16 cellular contexts compared by ENCODE assay signal in the genomic region with DNA sequence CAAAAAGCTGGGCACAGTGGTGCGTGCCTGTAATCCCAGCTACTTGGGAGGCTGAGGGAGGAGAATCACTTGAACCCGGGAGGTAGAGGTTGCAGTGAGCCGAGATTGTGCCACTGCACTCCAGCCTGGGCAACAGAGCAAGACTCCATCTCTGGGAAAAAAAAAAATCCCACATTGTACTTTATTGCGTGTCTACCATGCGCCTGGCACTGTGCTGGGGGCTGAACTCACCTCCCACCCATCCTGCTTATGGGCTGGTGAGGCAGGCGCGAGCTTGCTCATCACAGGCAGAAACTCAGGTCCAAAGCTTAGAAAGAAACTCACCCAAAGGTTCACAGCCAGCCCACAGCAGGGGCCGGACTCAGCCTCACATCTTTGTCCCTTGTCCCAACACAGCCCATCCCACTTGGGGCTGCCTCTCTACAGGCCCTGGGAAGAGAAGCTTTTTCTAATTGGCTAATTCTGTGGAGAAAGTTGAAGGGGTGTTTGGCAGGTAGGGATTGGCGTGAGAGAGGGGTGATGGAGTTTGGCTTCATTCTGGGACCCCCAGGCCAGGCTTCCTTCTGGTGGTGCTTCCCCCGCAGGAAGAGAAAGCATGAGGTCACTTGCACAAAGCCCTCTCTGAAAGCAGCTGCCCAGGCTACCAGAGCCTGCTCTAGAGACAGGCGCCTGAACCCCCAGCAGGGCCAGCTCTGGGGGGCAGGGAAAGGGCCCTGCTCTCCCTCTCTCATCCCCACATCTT.
DNase-seq lines count a peak whose midpoint lies in the region; ATAC-seq, FAIRE-seq and TF ChIP-seq lines count a peak whose summit lies in the region.
"Had no signal": no experiment of that assay in that cellular context is flagged by ENCODE, and none has a peak within 500 bp of the region (broad histone marks: within the 10 kb centered on the region; RNA-seq: fewer than 3 reads in every experiment).

No MANE protein-coding gene starts in this region.

- no peak overlapping the region for H3K4me3 ChIP-seq in HepG2 (replicated peaks in 1 of 3; ENCODE audit: insufficient read depth in 1 of 3, low read depth in 2 of 3, low read length in 3 of 3)
- H3K4me3 ChIP-seq in right lobe of liver, result no peak overlapping the region
- no peak overlapping the region for H3K4me3 ChIP-seq in Panc1 (ENCODE audit: low read depth in 2 of 2, low read length in 2 of 2)
- H3K4me3 ChIP-seq in sigmoid colon, result no peak overlapping the region
- H3K4me3 ChIP-seq: MG63, Peyer's patch had no signal

- no peak overlapping the region for H3K9ac ChIP-seq in HepG2 (ENCODE audit: insufficient read depth, low read depth, low read length)

- TF ChIP-seq POLR2A in HepG2 (IDR thresholded peaks at IDR 0.05; ENCODE audit: insufficient read depth in 1 of 2, low read depth in 2 of 2, low read length in 2 of 2), result no peak
- no peak for TF ChIP-seq POLR2A in right lobe of liver (IDR thresholded peaks at IDR 0.05)
- no peak for TF ChIP-seq POLR2A in sigmoid colon (IDR thresholded peaks at IDR 0.05)

- no peak for TF ChIP-seq EP300 in HepG2 (IDR thresholded peaks at IDR 0.05; ENCODE audit: low read depth in 2 of 2, low read length in 2 of 2)
- TF ChIP-seq EP300 in HepG2 (CRISPR knock-in tag; IDR thresholded peaks at IDR 0.05; ENCODE audit: borderline replicate concordance), result no peak
- no peak for TF ChIP-seq EP300 in sigmoid colon (IDR thresholded peaks at IDR 0.05)

- CTCF ChIA-PET in HepG2 (lab: Yijun Ruan, JAX; ENCODE audit: low intra/inter-chr PET ratio, low total read pairs), result interaction anchor here (1.4 kb wide), 1 partner anchor 39 kb away, joined by 3 read pairs; no protein-coding TSS in a partner anchor
- CTCF ChIA-PET in Panc1 (lab: Charles Lee), result interaction anchor here (0.5 to 2.6 kb wide), 10 partner anchors 11 to 256 kb away, joined by 3 to 12 read pairs (median 4); a partner anchor contains a TSS

- no TSS peak for BruUV-seq in HepG2 (replicated peaks; lab: Mats Ljungman, UMichigan)
- no TSS peak for BruUV-seq in Panc1 (replicated peaks; lab: Mats Ljungman, UMichigan)

- no peaks in the 10 kb centered on the region for H3K9me3 ChIP-seq in HepG2 (ENCODE audit: low read length)
- no peaks in the 10 kb centered on the region for H3K9me3 ChIP-seq in right lobe of liver
- peaks cover 11% of the 10 kb centered on the region; the same call in 1 of the 2 replicates for H3K9me3 ChIP-seq in Panc1 (ENCODE audit: control insufficient read depth, insufficient read depth, low read depth, low read length)
- H3K9me3 ChIP-seq in sigmoid colon, result no peaks in the 10 kb centered on the region
- H3K9me3 ChIP-seq: Peyer's patch had no signal

- POLR2A ChIA-PET in HepG2 (lab: Yijun Ruan, JAX) (interaction anchor here (1.8 kb wide), 1 partner anchor 11 kb away, joined by 5 read pairs; no protein-coding TSS in a partner anchor), Panc1 (lab: Charles Lee) (interaction anchor here (0.6 to 0.7 kb wide), 3 partner anchors 88 to 1201 kb away, joined by 3 to 7 read pairs (median 4); no protein-coding TSS in a partner anchor)

- no peak for TF ChIP-seq RAD21 in HepG2 (CRISPR knock-in tag; IDR thresholded peaks at IDR 0.05)

- intact Hi-C loops in HepG2 (cut with micrococcal nuclease; ENCODE audit: unreplicated experiment), result no loop called here
- intact Hi-C loops in right lobe of liver (cut with DNase I), result loop anchor here in 1 of 2 donors (10.0 kb wide), 1 partner anchor 362 kb away; no protein-coding TSS in a partner anchor
- intact Hi-C loops in Panc1 (cut with micrococcal nuclease; ENCODE audit: unreplicated experiment), result loop anchor here (5.0 kb wide), 3 partner anchors 36 to 254 kb away; no protein-coding TSS in a partner anchor
- intact Hi-C loops in sigmoid colon (cut with DNase I), result loop anchor here (10.0 kb wide), 1 partner anchor 122 kb away; a partner anchor contains a TSS

- no peaks in the 10 kb centered on the region for H3K79me2 ChIP-seq in HepG2 (ENCODE audit: insufficient read depth, low read length)

- TF ChIP-seq CTCF in HepG2 (CRISPR knock-in tag; IDR thresholded peaks at IDR 0.05), result no peak
- no peak for TF ChIP-seq CTCF in right lobe of liver (IDR thresholded peaks at IDR 0.05)
- TF ChIP-seq CTCF in Panc1 (IDR thresholded peaks at IDR 0.05), result no peak
- no peak for TF ChIP-seq CTCF in sigmoid colon (IDR thresholded peaks at IDR 0.05)
- TF ChIP-seq CTCF in GM20000 (IDR thresholded peaks at IDR 0.05; ENCODE audit: extremely low read depth, missing control alignments), result no peak

- H2AFZ ChIP-seq in HepG2 (ENCODE audit: low read length), result no peak overlapping the region

- H3K36me3 ChIP-seq in HepG2 (replicated peaks in 1 of 2; ENCODE audit: control insufficient read depth in 1 of 2, insufficient read depth in 2 of 2, low read length in 2 of 2), result no peaks in the 10 kb centered on the region
- H3K36me3 ChIP-seq in right lobe of liver, result no peaks in the 10 kb centered on the region
- H3K36me3 ChIP-seq in Panc1 (ENCODE audit: control insufficient read depth, insufficient read depth, low read length), result no peaks in the 10 kb centered on the region
- no peaks in the 10 kb centered on the region for H3K36me3 ChIP-seq in sigmoid colon
- H3K36me3 ChIP-seq: MG63, Peyer's patch had no signal

- no peak for DNase-seq in HepG2 (ENCODE audit: low spot score)
- DNase-seq in right lobe of liver, result no peak
- no peak for DNase-seq in Panc1 (ENCODE audit: low read depth, low spot score)
- DNase-seq in mesenteric fat pad (ENCODE audit: low spot score), result peak; percentile 78
- DNase-seq in sigmoid colon, result peak; percentile 40
- DNase-seq in GM20000 (ENCODE audit: low spot score), result no peak
- DNase-seq in SK-N-DZ (ENCODE audit: low spot score), result no peak
- DNase-seq: C1 segment of cervical spinal cord; CD4-positive, alpha-beta memory T cell; KBM-7; NCI-H1417 treated with DMSO at 0.1 percent for 48 hours; NCI-H774 had no signal

- H3K4me2 ChIP-seq in HepG2 (ENCODE audit: low read depth, low read length), result no peak overlapping the region

- H3K4me1 ChIP-seq in HepG2 (ENCODE audit: insufficient read depth, low read length), result peaks cover 47% of the 10 kb centered on the region
- H3K4me1 ChIP-seq in right lobe of liver, result no peaks in the 10 kb centered on the region
- H3K4me1 ChIP-seq in Panc1 (ENCODE audit: control insufficient read depth, insufficient read depth, low read length), result peaks cover 77% of the 10 kb centered on the region
- H3K4me1 ChIP-seq in sigmoid colon, result peaks cover 0 to 13% (median 4%) of the 10 kb centered on the region in 4 donors

- in situ Hi-C loops in HepG2 (cut with HindIII; ENCODE audit: extremely low pct_ligation_motif_present, low pct_unique_long_range_greater_than_20kb) (loop anchor here (10.0 to 25.0 kb wide), 2 partner anchors 494 to 892 kb away; no protein-coding TSS in a partner anchor), Panc1 (cut with HindIII; ENCODE audit: low pct_unique_long_range_greater_than_20kb, low sequenced_read_pairs) (no loop called here)

- H3K27ac ChIP-seq in HepG2 (ENCODE audit: extremely low read length, insufficient read depth, low read length) (no peak overlapping the region), right lobe of liver (no peak overlapping the region), Panc1 (ENCODE audit: low read length) (peak overlapping the region; percentile 100), sigmoid colon (no peak overlapping the region)
- H3K27ac ChIP-seq: Peyer's patch had no signal

- no peaks in the 10 kb centered on the region for H4K20me1 ChIP-seq in HepG2 (ENCODE audit: insufficient read depth, low read length)

- H3K27me3 ChIP-seq in HepG2 (ENCODE audit: control insufficient read depth in 1 of 2, insufficient read depth in 2 of 2, low read length in 2 of 2) (peaks cover 0 to 24% of the 10 kb centered on the region in 2 experiments; a peak in 3 of 5 replicates), right lobe of liver (no peaks in the 10 kb centered on the region), Panc1 (ENCODE audit: control insufficient read depth, insufficient read depth, low read length) (no peaks in the 10 kb centered on the region), sigmoid colon (no peaks in the 10 kb centered on the region)
- H3K27me3 ChIP-seq: MG63, Peyer's patch had no signal

- 50% methylated on average over 9 of the region's 11 CpGs for WGBS in HepG2 (ENCODE audit: low lambda C conversion rate)
- WGBS in right lobe of liver (ENCODE audit: insufficient coverage, low coverage, low lambda C conversion rate, missing lambda C conversion rate), result no CpG with 5 or more reads among the region's 11 CpGs
- 95 to 97% methylated on average over 11 of the region's 11 CpGs for WGBS in sigmoid colon, 2 donors

- peak; percentile 20; the same call in 2 of the 3 replicates for ATAC-seq in HepG2
- ATAC-seq in right lobe of liver, result no peak
- ATAC-seq in Panc1, result peak; percentile 5
- ATAC-seq in HG02642 (IDR thresholded peaks at IDR 0.05; ENCODE audit: poor library complexity, unreplicated experiment), result no peak

- FAIRE-seq in HepG2 (lab: Jason Lieb, UNC), result no peak
- FAIRE-seq: A204.1 had no signal

TF ChIP-seq in HepG2, 621 proteins besides CTCF, POLR2A, EP300 and RAD21 (continues in another document):
- TF ChIP-seq CENPT (CRISPR knock-in tag; IDR thresholded peaks at IDR 0.05; ENCODE audit: low read depth), result no peak
- no peak for TF ChIP-seq HHEX (CRISPR knock-in tag; IDR thresholded peaks at IDR 0.05)
- TF ChIP-seq ADNP (CRISPR knock-in tag; IDR thresholded peaks at IDR 0.05), result no peak
- no peak for TF ChIP-seq ZNF878 (CRISPR knock-in tag; IDR thresholded peaks at IDR 0.05)
- no peak for TF ChIP-seq ZNF552 (CRISPR knock-in tag; IDR thresholded peaks at IDR 0.05; ENCODE audit: borderline replicate concordance)

Comparison
In these comparisons a context has a peak if more than half of its experiments do, and no peak if none do; other contexts are left out.
1. ATAC-seq: peak in HepG2 (single experiment) and Panc1 (single experiment); none in right lobe of liver (0 of 4) and HG02642 (single experiment).
2. DNase-seq: peak in mesenteric fat pad (single experiment) and sigmoid colon (single experiment); none in HepG2 (single experiment), right lobe of liver (0 of 3), Panc1 (single experiment), GM20000 (single experiment) and SK-N-DZ (single experiment).